Comparison of ENCODE assay signal across 8 cellular contexts in genomic region chr14:56172571-56172971, GRCh38. TPM values are rescaled to one million over a fixed set of nuclear protein-coding genes. Genes with fewer than 3 reads are reported as not detected.
DNase-seq lines count a peak whose midpoint lies in the region; ATAC-seq and TF ChIP-seq lines count a peak whose summit lies in the region.
"Had no signal": no experiment of that assay in that cellular context is flagged by ENCODE, and none has a peak within 500 bp of the region (broad histone marks: within the 10 kb centered on the region; RNA-seq: fewer than 3 reads in every experiment).

No MANE protein-coding gene starts in this region.

- TF ChIP-seq CTCF in fibroblast of mammary gland (conservative IDR thresholded peaks at IDR 0.05; ENCODE audit: control insufficient read depth, insufficient read depth, low read depth, low read length), result no peak

- peak; percentile 63 for ATAC-seq in stimulated activated naive CD8-positive, alpha-beta T cell treated with anti-CD3 and anti-CD28 coated beads, Interleukin-15, Interleukin-2, amounts not matched to agents 100 U/mL and 50 U/mL, for 24 hours
- ATAC-seq in HG03095 (IDR thresholded peaks at IDR 0.05; ENCODE audit: unreplicated experiment), result no peak
- ATAC-seq: SK-N-SH treated with all-trans-retinoic acid at 6 μM for 48 hours had no signal

- DNase-seq in H4 (ENCODE audit: low spot score), result peak; percentile 74
- DNase-seq in SW480 (ENCODE audit: low spot score), result peak; percentile 2
- DNase-seq in fibroblast of mammary gland (ENCODE audit: low read depth), result peak; percentile 88
- no peak for DNase-seq in stimulated activated naive CD8-positive, alpha-beta T cell treated with anti-CD3 and anti-CD28 coated beads, Interleukin-15, Interleukin-2, amounts not matched to agents 100 U/mL and 50 U/mL, for 24 hours
- no peak for DNase-seq in iPS-NIHi11 (ENCODE audit: low spot score)
- DNase-seq in anterior cingulate cortex (lab: John Stamatoyannopoulos, UW), result no peak

- H3K4me3 ChIP-seq in fibroblast of mammary gland (ENCODE audit: control insufficient read depth, low read depth, low read length), result no peak overlapping the region

RNA-seq across cellular contexts. Expression of gene PELI2, which starts 54.4 kb away (rescaled TPM):
- 4.8 and 5.1 TPM in 2 replicates for total RNA-seq in H4 (2014; rRNA removed; shearing (Covaris generic))

Comparison
In these comparisons a context has a peak if more than half of its experiments do, and no peak if none do; other contexts are left out.
1. DNase-seq: peak in H4 (single experiment), SW480 (single experiment) and fibroblast of mammary gland (single experiment); none in stimulated activated naive CD8-positive, alpha-beta T cell treated with anti-CD3 and anti-CD28 coated beads, Interleukin-15, Interleukin-2, amounts not matched to agents 100 U/mL and 50 U/mL, for 24 hours (single experiment), iPS-NIHi11 (single experiment) and anterior cingulate cortex (0 of 58).